Comparison of ENCODE assay signal across 24 cellular contexts in the genomic region with DNA sequence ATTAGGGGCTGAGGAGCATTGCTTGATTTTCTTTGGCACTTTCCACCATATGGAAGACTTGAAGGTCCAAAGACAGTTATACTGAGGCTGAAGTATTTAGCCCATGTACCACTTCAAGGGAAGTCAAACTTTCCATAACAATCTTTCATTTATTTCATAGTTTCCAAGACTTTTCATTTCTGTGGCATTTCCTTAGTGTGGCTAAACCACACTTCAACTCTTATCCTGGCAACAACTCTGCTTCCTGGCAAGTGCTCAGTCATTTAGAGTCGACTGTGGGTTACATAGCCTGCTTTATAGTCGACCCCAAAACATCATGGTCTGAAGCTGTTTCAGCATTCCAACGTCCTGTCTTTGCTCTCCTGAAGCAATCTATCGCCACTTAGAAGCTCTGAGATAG.
DNase-seq lines count a peak whose midpoint lies in the region; ATAC-seq and TF ChIP-seq lines count a peak whose summit lies in the region.
"Had no signal": no experiment of that assay in that cellular context is flagged by ENCODE, and none has a peak within 500 bp of the region (broad histone marks: within the 10 kb centered on the region; RNA-seq: fewer than 3 reads in every experiment).

No MANE protein-coding gene starts in this region.

- H3K36me3 Mint-ChIP-seq in HFFc6 (ENCODE audit: low read depth), result no peaks in the 10 kb centered on the region
- H3K36me3 Mint-ChIP-seq in activated T-cell treated with anti-CD3 and anti-CD28 coated beads, Interleukin-2, amount 50 U/mL, for 24 hours (ENCODE audit: low read depth), result no peaks in the 10 kb centered on the region

- DNase-seq in AG08395 (ENCODE audit: low spot score) (peak; percentile 64), HFFc6 (peak; percentile 5), astrocyte of the cerebellum (ENCODE audit: low read depth) (peak; percentile 89), foreskin fibroblast (peak; percentile 45 to 62), T-helper 1 cell (no peak)
- no peak for DNase-seq in activated T-cell treated with anti-CD3 and anti-CD28 coated beads, Interleukin-2, amount 50 U/mL, for 24 hours
- DNase-seq: 8988T; activated CD8-positive, alpha-beta T cell treated with anti-CD3 and anti-CD28 coated beads for 36 hours; activated naive CD4-positive, alpha-beta T cell treated with Interleukin-2 at 50 U/mL for 16 hours; aorta; colonic mucosa; DMS 273 treated with DMSO at 0.1 percent for 48 hours; endodermal cell; foreskin keratinocyte; Kasumi-1; NCI-H1092; NCI-H2029; NCI-H446; retina; T1000 had no signal

- H3K4me3 ChIP-seq in astrocyte of the cerebellum (ENCODE audit: low read depth, low read length), result no peak overlapping the region
- H3K4me3 ChIP-seq in foreskin fibroblast (ENCODE audit: low read depth in 1 of 2, low read length in 2 of 2), result no peak overlapping the region
- H3K4me3 ChIP-seq: colonic mucosa, SK-N-MC, vagina had no signal

- H3K4me1 Mint-ChIP-seq in HFFc6 (ENCODE audit: low read depth), result peaks cover 32% of the 10 kb centered on the region
- H3K4me1 Mint-ChIP-seq in activated T-cell treated with anti-CD3 and anti-CD28 coated beads, Interleukin-2, amount 50 U/mL, for 24 hours (ENCODE audit: low read depth), result no peaks in the 10 kb centered on the region
- H3K4me1 Mint-ChIP-seq: endodermal cell had no signal

- TF ChIP-seq CTCF in HFFc6 (IDR thresholded peaks at IDR 0.05) (no peak), astrocyte of the cerebellum (IDR thresholded peaks at IDR 0.05; ENCODE audit: low read depth, low read length, missing control alignments) (no peak), foreskin fibroblast (IDR thresholded peaks at IDR 0.05; ENCODE audit: low read depth, low read length) (no peak)

- no peaks in the 10 kb centered on the region for H3K27me3 Mint-ChIP-seq in HFFc6 (ENCODE audit: insufficient read depth)
- no peaks in the 10 kb centered on the region for H3K27me3 Mint-ChIP-seq in activated T-cell treated with anti-CD3 and anti-CD28 coated beads, Interleukin-2, amount 50 U/mL, for 24 hours
- H3K27me3 Mint-ChIP-seq: activated CD8-positive, alpha-beta T cell treated with anti-CD3 and anti-CD28 coated beads for 36 hours had no signal

- ATAC-seq in GM21619 (IDR thresholded peaks at IDR 0.05; ENCODE audit: unreplicated experiment) (no peak), HG03108 (IDR thresholded peaks at IDR 0.05; ENCODE audit: unreplicated experiment) (no peak)
- ATAC-seq: activated CD8-positive, alpha-beta T cell treated with anti-CD3 and anti-CD28 coated beads for 36 hours; foreskin keratinocyte had no signal

- H3K4me3 Mint-ChIP-seq in HFFc6, result no peak overlapping the region; the same call in 1 of the 2 replicates
- no peak overlapping the region for H3K4me3 Mint-ChIP-seq in activated T-cell treated with anti-CD3 and anti-CD28 coated beads, Interleukin-2, amount 50 U/mL, for 24 hours
- H3K4me3 Mint-ChIP-seq: activated CD8-positive, alpha-beta T cell treated with anti-CD3 and anti-CD28 coated beads for 36 hours; endodermal cell had no signal

- in situ Hi-C loops in astrocyte of the cerebellum (cut with HindIII; ENCODE audit: low sequenced_read_pairs), result no loop called here

- H3K27ac Mint-ChIP-seq in HFFc6, result peak overlapping the region; percentile 59; the same call in 1 of the 2 replicates
- no peak overlapping the region for H3K27ac Mint-ChIP-seq in activated T-cell treated with anti-CD3 and anti-CD28 coated beads, Interleukin-2, amount 50 U/mL, for 24 hours
- H3K27ac Mint-ChIP-seq: activated CD8-positive, alpha-beta T cell treated with anti-CD3 and anti-CD28 coated beads for 36 hours; endodermal cell had no signal

- no peaks in the 10 kb centered on the region for H3K9me3 Mint-ChIP-seq in HFFc6
- H3K9me3 Mint-ChIP-seq in activated T-cell treated with anti-CD3 and anti-CD28 coated beads, Interleukin-2, amount 50 U/mL, for 24 hours, result no peaks in the 10 kb centered on the region
- H3K9me3 Mint-ChIP-seq: endodermal cell had no signal

Comparison
In these comparisons a context has a peak if more than half of its experiments do, and no peak if none do; other contexts are left out.
1. DNase-seq: peak in AG08395 (single experiment), HFFc6 (single experiment), astrocyte of the cerebellum (single experiment) and foreskin fibroblast (2 of 2); none in T-helper 1 cell (0 of 5) and activated T-cell treated with anti-CD3 and anti-CD28 coated beads, Interleukin-2, amount 50 U/mL, for 24 hours (single experiment).